1 cellular context compared by ENCODE assay signal in the genomic region with DNA sequence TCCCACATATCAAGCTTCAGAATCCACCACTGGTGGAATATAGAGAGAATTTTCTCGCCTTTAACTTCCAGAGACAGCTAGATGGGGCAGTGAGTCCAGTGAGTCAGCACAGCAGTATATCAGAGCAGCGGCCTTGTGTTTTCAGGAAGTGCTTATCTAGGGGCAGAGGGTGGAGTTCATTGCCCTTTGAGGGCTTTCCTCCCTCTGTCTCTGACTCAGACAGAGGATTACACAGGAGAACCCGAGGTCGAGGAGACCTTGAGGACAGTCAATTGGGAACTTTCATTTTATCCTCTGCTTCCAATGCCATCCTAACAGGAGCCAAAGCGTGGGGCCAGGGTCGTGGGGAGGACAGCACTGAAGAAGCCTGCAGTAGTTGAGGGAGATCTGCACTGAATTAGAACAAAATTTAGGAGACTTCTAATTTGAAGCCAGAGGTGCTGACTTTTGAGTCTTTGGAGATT.
TF ChIP-seq lines count a peak whose summit lies in the region.

No MANE protein-coding gene starts in this region.

TF ChIP-seq in HepG2, 621 proteins besides CTCF, POLR2A, EP300 and RAD21 (continued from another document and continues in another):
- TF ChIP-seq, protein P1, sequence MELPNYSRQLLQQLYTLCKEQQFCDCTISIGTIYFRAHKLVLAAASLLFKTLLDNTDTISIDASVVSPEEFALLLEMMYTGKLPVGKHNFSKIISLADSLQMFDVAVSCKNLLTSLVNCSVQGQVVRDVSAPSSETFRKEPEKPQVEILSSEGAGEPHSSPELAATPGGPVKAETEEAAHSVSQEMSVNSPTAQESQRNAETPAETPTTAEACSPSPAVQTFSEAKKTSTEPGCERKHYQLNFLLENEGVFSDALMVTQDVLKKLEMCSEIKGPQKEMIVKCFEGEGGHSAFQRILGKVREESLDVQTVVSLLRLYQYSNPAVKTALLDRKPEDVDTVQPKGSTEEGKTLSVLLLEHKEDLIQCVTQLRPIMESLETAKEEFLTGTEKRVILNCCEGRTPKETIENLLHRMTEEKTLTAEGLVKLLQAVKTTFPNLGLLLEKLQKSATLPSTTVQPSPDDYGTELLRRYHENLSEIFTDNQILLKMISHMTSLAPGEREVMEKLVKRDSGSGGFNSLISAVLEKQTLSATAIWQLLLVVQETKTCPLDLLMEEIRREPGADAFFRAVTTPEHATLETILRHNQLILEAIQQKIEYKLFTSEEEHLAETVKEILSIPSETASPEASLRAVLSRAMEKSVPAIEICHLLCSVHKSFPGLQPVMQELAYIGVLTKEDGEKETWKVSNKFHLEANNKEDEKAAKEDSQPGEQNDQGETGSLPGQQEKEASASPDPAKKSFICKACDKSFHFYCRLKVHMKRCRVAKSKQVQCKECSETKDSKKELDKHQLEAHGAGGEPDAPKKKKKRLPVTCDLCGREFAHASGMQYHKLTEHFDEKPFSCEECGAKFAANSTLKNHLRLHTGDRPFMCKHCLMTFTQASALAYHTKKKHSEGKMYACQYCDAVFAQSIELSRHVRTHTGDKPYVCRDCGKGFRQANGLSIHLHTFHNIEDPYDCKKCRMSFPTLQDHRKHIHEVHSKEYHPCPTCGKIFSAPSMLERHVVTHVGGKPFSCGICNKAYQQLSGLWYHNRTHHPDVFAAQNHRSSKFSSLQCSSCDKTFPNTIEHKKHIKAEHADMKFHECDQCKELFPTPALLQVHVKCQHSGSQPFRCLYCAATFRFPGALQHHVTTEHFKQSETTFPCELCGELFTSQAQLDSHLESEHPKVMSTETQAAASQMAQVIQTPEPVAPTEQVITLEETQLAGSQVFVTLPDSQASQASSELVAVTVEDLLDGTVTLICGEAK (IDR thresholded peaks at IDR 0.05): no peak
- TF ChIP-seq, protein P1 (CRISPR knock-in tag; IDR thresholded peaks at IDR 0.05): peak; percentile 57; the same call in 1 of the 2 replicates
- TF ChIP-seq HIVEP1 (CRISPR knock-in tag; IDR thresholded peaks at IDR 0.05) (peak; percentile 97), ZBTB7B (CRISPR knock-in tag; IDR thresholded peaks at IDR 0.05) (peak; percentile 85; the same call in 1 of the 2 replicates), MTA1 (CRISPR knock-in tag; IDR thresholded peaks at IDR 0.05; ENCODE audit: borderline replicate concordance) (no peak), ZFAT (CRISPR knock-in tag; conservative IDR thresholded peaks at IDR 0.05) (no peak), ZNF251 (CRISPR knock-in tag; IDR thresholded peaks at IDR 0.05) (no peak), PITX1 (CRISPR knock-in tag; IDR thresholded peaks at IDR 0.05) (peak; percentile 98), PHF20 (CRISPR knock-in tag; IDR thresholded peaks at IDR 0.05) (no peak), SOX13 (IDR thresholded peaks at IDR 0.05) (0 out of 2 replicates have a peak, but pooled peaks have one; percentile 39), SOX13 (CRISPR knock-in tag; conservative IDR thresholded peaks at IDR 0.05 in 1 of 2, IDR thresholded peaks at IDR 0.05 in 1 of 2) (peak in 1 of 2 experiments; percentile 91; a peak in 2 of 4 replicates), GLI4 (CRISPR knock-in tag; IDR thresholded peaks at IDR 0.05; ENCODE audit: borderline replicate concordance) (no peak), NFATC3 (CRISPR knock-in tag; IDR thresholded peaks at IDR 0.05) (no peak), TARDBP (CRISPR knock-in tag; IDR thresholded peaks at IDR 0.05) (peak; percentile 81), ZMAT3 (CRISPR knock-in tag; conservative IDR thresholded peaks at IDR 0.05) (0 out of 2 replicates have a peak, but pooled peaks have one; percentile 22), ZKSCAN8 (CRISPR knock-in tag; IDR thresholded peaks at IDR 0.05; ENCODE audit: borderline replicate concordance) (peak; percentile 83; the same call in 1 of the 2 replicates), ZSCAN12 (CRISPR knock-in tag; IDR thresholded peaks at IDR 0.05) (no peak), FOXK2 (IDR thresholded peaks at IDR 0.05) (no peak), CHD2 (IDR thresholded peaks at IDR 0.05; ENCODE audit: low read depth, low read length) (no peak), ZNF224 (CRISPR knock-in tag; IDR thresholded peaks at IDR 0.05) (no peak), ELF3 (CRISPR knock-in tag; IDR thresholded peaks at IDR 0.05) (peak; percentile 94), ZNF713 (CRISPR knock-in tag; IDR thresholded peaks at IDR 0.05) (no peak), ZNF335 (CRISPR knock-in tag; IDR thresholded peaks at IDR 0.05) (peak; percentile 87), CEBPG (CRISPR knock-in tag; IDR thresholded peaks at IDR 0.05) (peak; percentile 66), TEAD2 (CRISPR knock-in tag; IDR thresholded peaks at IDR 0.05) (no peak), KAT2B (IDR thresholded peaks at IDR 0.05; ENCODE audit: borderline replicate concordance, low read depth, low read length) (no peak), TBX3 (IDR thresholded peaks at IDR 0.05; ENCODE audit: borderline replicate concordance) (no peak), KMT2A (CRISPR knock-in tag; IDR thresholded peaks at IDR 0.05) (peak; percentile 81), RFXAP (CRISPR knock-in tag; IDR thresholded peaks at IDR 0.05; ENCODE audit: borderline replicate concordance) (no peak; the same call in 1 of the 2 replicates), SALL2 (CRISPR knock-in tag; IDR thresholded peaks at IDR 0.05) (no peak; the same call in 1 of the 2 replicates), GATAD2A (CRISPR knock-in tag; IDR thresholded peaks at IDR 0.05) (peak; percentile 97), MEIS2 (CRISPR knock-in tag; IDR thresholded peaks at IDR 0.05) (peak; percentile 51; the same call in 1 of the 2 replicates), RFX1 (IDR thresholded peaks at IDR 0.05) (no peak), ZNF557 (CRISPR knock-in tag; IDR thresholded peaks at IDR 0.05) (no peak), NCOA2 (CRISPR knock-in tag; IDR thresholded peaks at IDR 0.05) (peak; percentile 98), ZBTB20 (CRISPR knock-in tag; IDR thresholded peaks at IDR 0.05; ENCODE audit: borderline replicate concordance, low read depth) (peak; percentile 84; the same call in 1 of the 2 replicates), ZBTB7A (CRISPR knock-in tag; IDR thresholded peaks at IDR 0.05) (no peak), CENPT (CRISPR knock-in tag; IDR thresholded peaks at IDR 0.05; ENCODE audit: low read depth) (no peak)
- TF ChIP-seq, protein P2, sequence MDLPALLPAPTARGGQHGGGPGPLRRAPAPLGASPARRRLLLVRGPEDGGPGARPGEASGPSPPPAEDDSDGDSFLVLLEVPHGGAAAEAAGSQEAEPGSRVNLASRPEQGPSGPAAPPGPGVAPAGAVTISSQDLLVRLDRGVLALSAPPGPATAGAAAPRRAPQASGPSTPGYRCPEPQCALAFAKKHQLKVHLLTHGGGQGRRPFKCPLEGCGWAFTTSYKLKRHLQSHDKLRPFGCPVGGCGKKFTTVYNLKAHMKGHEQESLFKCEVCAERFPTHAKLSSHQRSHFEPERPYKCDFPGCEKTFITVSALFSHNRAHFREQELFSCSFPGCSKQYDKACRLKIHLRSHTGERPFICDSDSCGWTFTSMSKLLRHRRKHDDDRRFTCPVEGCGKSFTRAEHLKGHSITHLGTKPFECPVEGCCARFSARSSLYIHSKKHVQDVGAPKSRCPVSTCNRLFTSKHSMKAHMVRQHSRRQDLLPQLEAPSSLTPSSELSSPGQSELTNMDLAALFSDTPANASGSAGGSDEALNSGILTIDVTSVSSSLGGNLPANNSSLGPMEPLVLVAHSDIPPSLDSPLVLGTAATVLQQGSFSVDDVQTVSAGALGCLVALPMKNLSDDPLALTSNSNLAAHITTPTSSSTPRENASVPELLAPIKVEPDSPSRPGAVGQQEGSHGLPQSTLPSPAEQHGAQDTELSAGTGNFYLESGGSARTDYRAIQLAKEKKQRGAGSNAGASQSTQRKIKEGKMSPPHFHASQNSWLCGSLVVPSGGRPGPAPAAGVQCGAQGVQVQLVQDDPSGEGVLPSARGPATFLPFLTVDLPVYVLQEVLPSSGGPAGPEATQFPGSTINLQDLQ (CRISPR knock-in tag; IDR thresholded peaks at IDR 0.05): no peak
- TF ChIP-seq, protein P3, sequence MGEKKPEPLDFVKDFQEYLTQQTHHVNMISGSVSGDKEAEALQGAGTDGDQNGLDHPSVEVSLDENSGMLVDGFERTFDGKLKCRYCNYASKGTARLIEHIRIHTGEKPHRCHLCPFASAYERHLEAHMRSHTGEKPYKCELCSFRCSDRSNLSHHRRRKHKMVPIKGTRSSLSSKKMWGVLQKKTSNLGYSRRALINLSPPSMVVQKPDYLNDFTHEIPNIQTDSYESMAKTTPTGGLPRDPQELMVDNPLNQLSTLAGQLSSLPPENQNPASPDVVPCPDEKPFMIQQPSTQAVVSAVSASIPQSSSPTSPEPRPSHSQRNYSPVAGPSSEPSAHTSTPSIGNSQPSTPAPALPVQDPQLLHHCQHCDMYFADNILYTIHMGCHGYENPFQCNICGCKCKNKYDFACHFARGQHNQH (CRISPR knock-in tag; IDR thresholded peaks at IDR 0.05): peak; percentile 87
- TF ChIP-seq, protein P4, sequence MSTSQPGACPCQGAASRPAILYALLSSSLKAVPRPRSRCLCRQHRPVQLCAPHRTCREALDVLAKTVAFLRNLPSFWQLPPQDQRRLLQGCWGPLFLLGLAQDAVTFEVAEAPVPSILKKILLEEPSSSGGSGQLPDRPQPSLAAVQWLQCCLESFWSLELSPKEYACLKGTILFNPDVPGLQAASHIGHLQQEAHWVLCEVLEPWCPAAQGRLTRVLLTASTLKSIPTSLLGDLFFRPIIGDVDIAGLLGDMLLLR (CRISPR knock-in tag; IDR thresholded peaks at IDR 0.05): no peak
- TF ChIP-seq, protein P5, sequence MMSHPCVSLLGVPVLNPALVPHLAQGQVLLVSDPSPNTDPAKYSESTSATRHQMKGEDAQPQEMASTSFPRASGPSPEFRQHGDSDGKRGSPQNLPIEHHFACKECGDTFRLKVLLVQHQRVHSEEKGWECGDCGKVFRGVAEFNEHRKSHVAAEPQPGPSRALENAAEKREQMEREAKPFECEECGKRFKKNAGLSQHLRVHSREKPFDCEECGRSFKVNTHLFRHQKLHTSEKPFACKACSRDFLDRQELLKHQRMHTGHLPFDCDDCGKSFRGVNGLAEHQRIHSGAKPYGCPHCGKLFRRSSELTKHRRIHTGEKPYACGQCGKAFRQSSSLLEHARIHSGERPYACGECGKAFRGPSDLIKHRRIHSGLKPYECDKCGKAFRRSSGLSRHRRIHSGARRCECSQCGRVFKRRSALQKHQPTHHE (CRISPR knock-in tag; IDR thresholded peaks at IDR 0.05; ENCODE audit: borderline replicate concordance): no peak
- TF ChIP-seq, protein P6, sequence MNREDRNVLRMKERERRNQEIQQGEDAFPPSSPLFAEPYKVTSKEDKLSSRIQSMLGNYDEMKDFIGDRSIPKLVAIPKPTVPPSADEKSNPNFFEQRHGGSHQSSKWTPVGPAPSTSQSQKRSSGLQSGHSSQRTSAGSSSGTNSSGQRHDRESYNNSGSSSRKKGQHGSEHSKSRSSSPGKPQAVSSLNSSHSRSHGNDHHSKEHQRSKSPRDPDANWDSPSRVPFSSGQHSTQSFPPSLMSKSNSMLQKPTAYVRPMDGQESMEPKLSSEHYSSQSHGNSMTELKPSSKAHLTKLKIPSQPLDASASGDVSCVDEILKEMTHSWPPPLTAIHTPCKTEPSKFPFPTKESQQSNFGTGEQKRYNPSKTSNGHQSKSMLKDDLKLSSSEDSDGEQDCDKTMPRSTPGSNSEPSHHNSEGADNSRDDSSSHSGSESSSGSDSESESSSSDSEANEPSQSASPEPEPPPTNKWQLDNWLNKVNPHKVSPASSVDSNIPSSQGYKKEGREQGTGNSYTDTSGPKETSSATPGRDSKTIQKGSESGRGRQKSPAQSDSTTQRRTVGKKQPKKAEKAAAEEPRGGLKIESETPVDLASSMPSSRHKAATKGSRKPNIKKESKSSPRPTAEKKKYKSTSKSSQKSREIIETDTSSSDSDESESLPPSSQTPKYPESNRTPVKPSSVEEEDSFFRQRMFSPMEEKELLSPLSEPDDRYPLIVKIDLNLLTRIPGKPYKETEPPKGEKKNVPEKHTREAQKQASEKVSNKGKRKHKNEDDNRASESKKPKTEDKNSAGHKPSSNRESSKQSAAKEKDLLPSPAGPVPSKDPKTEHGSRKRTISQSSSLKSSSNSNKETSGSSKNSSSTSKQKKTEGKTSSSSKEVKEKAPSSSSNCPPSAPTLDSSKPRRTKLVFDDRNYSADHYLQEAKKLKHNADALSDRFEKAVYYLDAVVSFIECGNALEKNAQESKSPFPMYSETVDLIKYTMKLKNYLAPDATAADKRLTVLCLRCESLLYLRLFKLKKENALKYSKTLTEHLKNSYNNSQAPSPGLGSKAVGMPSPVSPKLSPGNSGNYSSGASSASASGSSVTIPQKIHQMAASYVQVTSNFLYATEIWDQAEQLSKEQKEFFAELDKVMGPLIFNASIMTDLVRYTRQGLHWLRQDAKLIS (CRISPR knock-in tag; IDR thresholded peaks at IDR 0.05): no peak
- TF ChIP-seq, protein P7, sequence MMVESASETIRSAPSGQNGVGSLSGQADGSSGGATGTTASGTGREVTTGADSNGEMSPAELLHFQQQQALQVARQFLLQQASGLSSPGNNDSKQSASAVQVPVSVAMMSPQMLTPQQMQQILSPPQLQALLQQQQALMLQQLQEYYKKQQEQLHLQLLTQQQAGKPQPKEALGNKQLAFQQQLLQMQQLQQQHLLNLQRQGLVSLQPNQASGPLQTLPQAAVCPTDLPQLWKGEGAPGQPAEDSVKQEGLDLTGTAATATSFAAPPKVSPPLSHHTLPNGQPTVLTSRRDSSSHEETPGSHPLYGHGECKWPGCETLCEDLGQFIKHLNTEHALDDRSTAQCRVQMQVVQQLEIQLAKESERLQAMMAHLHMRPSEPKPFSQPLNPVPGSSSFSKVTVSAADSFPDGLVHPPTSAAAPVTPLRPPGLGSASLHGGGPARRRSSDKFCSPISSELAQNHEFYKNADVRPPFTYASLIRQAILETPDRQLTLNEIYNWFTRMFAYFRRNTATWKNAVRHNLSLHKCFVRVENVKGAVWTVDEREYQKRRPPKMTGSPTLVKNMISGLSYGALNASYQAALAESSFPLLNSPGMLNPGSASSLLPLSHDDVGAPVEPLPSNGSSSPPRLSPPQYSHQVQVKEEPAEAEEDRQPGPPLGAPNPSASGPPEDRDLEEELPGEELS (CRISPR knock-in tag; IDR thresholded peaks at IDR 0.05): peak; percentile 91
